ENCODE assay signal across 24 cellular contexts in the genomic region with DNA sequence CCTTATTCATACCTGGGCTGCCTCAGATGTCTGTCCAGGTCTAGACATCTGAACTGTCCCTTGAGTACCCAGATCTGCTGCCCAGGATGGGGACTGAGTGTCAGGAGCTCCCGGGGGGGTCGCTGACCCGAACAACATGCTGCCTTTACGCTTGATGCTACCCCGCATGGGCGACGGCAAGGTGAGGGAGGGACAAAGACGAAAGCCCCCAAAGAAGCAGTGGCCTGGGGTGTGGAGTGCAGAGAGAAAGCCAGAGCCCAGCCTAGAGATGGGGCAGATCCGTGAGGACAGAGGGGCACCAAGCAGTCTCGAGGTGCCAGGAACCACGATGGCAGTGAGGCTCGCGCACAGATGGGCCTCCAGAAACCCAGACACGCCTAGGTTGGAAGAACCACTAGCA.
"Had no signal": no experiment of that assay in that cellular context is flagged by ENCODE, and none has a peak within 500 bp of the region (broad histone marks: within the 10 kb centered on the region; RNA-seq: fewer than 3 reads in every experiment).

No MANE protein-coding gene starts in this region.

- H3K27me3 Mint-ChIP-seq: activated CD4-positive, alpha-beta T cell treated with anti-CD3 and anti-CD28 coated beads, Interleukin-2, amount 10 ng/mL, durations not matched to agents 7 days and 5 days; activated CD8-positive, alpha-beta memory T cell treated with anti-CD3 and anti-CD28 coated beads, Interleukin-2, amount 10 ng/mL, durations not matched to agents 7 days and 5 days; activated CD8-positive, alpha-beta T cell treated with anti-CD3 and anti-CD28 coated beads for 36 hours; activated naive CD8-positive, alpha-beta T cell treated with anti-CD3 and anti-CD28 coated beads, Interleukin-2, amount 10 ng/mL, durations not matched to agents 7 days and 5 days had no signal

- ATAC-seq: activated CD8-positive, alpha-beta memory T cell treated with anti-CD3 and anti-CD28 coated beads, Interleukin-2, amount 10 ng/mL, durations not matched to agents 7 days and 5 days; activated CD8-positive, alpha-beta T cell treated with anti-CD3 and anti-CD28 coated beads for 36 hours; left lobe of liver; naive thymus-derived CD8-positive, alpha-beta T cell; pancreas; sciatic nerve had no signal

- DNase-seq: activated CD4-positive, alpha-beta T cell treated with anti-CD3 and anti-CD28 coated beads, Interleukin-2, amount 10 ng/mL, durations not matched to agents 7 days and 5 days; activated CD8-positive, alpha-beta memory T cell treated with anti-CD3 and anti-CD28 coated beads, Interleukin-2, amount 10 ng/mL, durations not matched to agents 7 days and 5 days; activated CD8-positive, alpha-beta T cell treated with anti-CD3 and anti-CD28 coated beads for 36 hours; activated gamma-delta T cell treated with Interleukin-2 at 50 U/mL for 16 hours; activated naive CD8-positive, alpha-beta T cell treated with anti-CD3 and anti-CD28 coated beads, Interleukin-2, amount 10 ng/mL, durations not matched to agents 7 days and 5 days; activated T-cell treated with anti-CD3 and anti-CD28 coated beads for 4 hours; amniotic stem cell; cerebellar nuclear complex; cortex of kidney; kidney; naive thymus-derived CD8-positive, alpha-beta T cell; stimulated activated CD4-positive, alpha-beta T cell treated with anti-CD3 and anti-CD28 coated beads, Interleukin-2, amount 100 ng/mL, for 48 hours; stimulated activated naive CD4-positive, alpha-beta T cell treated with Interleukin-2 at 50 U/mL for 16 hours; T1000 had no signal

- H3K27ac ChIP-seq: neutrophil, pancreas, SJSA1, thoracic aorta, upper lobe of left lung had no signal

- H3K4me1 Mint-ChIP-seq: activated CD4-positive, alpha-beta T cell treated with anti-CD3 and anti-CD28 coated beads, Interleukin-2, amount 10 ng/mL, durations not matched to agents 7 days and 5 days; activated CD8-positive, alpha-beta memory T cell treated with anti-CD3 and anti-CD28 coated beads, Interleukin-2, amount 10 ng/mL, durations not matched to agents 7 days and 5 days had no signal

- H3K36me3 ChIP-seq: neutrophil, pancreas, SJSA1 had no signal

- H3K36me3 Mint-ChIP-seq: activated CD8-positive, alpha-beta memory T cell treated with anti-CD3 and anti-CD28 coated beads, Interleukin-2, amount 10 ng/mL, durations not matched to agents 7 days and 5 days; activated naive CD8-positive, alpha-beta T cell treated with anti-CD3 and anti-CD28 coated beads, Interleukin-2, amount 10 ng/mL, durations not matched to agents 7 days and 5 days had no signal

- H3K9me3 Mint-ChIP-seq: activated CD4-positive, alpha-beta T cell treated with anti-CD3 and anti-CD28 coated beads, Interleukin-2, amount 10 ng/mL, durations not matched to agents 7 days and 5 days; activated CD8-positive, alpha-beta T cell treated with anti-CD3 and anti-CD28 coated beads for 36 hours; activated naive CD8-positive, alpha-beta T cell treated with anti-CD3 and anti-CD28 coated beads, Interleukin-2, amount 10 ng/mL, durations not matched to agents 7 days and 5 days; naive thymus-derived CD8-positive, alpha-beta T cell; T-helper 1 cell treated with Interleukin-12 subunit alpha and Interleukin-12 subunit beta and Interleukin-4 antibody, amounts not matched to agents 30 μg/mL and 1 μg/mL, for 36 hours had no signal

- H3K9me3 ChIP-seq: neutrophil, pancreas, SJSA1, thoracic aorta, upper lobe of left lung had no signal

- H3K27me3 ChIP-seq: neutrophil, pancreas, SJSA1, upper lobe of left lung had no signal

- H3K4me2 ChIP-seq: smooth muscle cell had no signal

- H3K4me3 Mint-ChIP-seq: activated CD4-positive, alpha-beta T cell treated with anti-CD3 and anti-CD28 coated beads, Interleukin-2, amount 10 ng/mL, durations not matched to agents 7 days and 5 days; activated CD8-positive, alpha-beta memory T cell treated with anti-CD3 and anti-CD28 coated beads, Interleukin-2, amount 10 ng/mL, durations not matched to agents 7 days and 5 days; activated CD8-positive, alpha-beta T cell treated with anti-CD3 and anti-CD28 coated beads for 36 hours; activated naive CD8-positive, alpha-beta T cell treated with anti-CD3 and anti-CD28 coated beads, Interleukin-2, amount 10 ng/mL, durations not matched to agents 7 days and 5 days; naive thymus-derived CD8-positive, alpha-beta T cell; T-helper 1 cell treated with Interleukin-12 subunit alpha and Interleukin-12 subunit beta and Interleukin-4 antibody, amounts not matched to agents 30 μg/mL and 1 μg/mL, for 36 hours had no signal

- H3K27ac Mint-ChIP-seq: activated CD4-positive, alpha-beta T cell treated with anti-CD3 and anti-CD28 coated beads, Interleukin-2, amount 10 ng/mL, durations not matched to agents 7 days and 5 days; activated CD8-positive, alpha-beta memory T cell treated with anti-CD3 and anti-CD28 coated beads, Interleukin-2, amount 10 ng/mL, durations not matched to agents 7 days and 5 days; activated CD8-positive, alpha-beta T cell treated with anti-CD3 and anti-CD28 coated beads for 36 hours; activated naive CD8-positive, alpha-beta T cell treated with anti-CD3 and anti-CD28 coated beads, Interleukin-2, amount 10 ng/mL, durations not matched to agents 7 days and 5 days; T-helper 1 cell treated with Interleukin-12 subunit alpha and Interleukin-12 subunit beta and Interleukin-4 antibody, amounts not matched to agents 30 μg/mL and 1 μg/mL, for 36 hours had no signal

- H3K4me1 ChIP-seq: pancreas, upper lobe of left lung had no signal

- H3K4me3 ChIP-seq: lung, pancreas, SJSA1, smooth muscle cell, thoracic aorta, upper lobe of left lung had no signal
